ENCODE assay signal across 12 cellular contexts in the genomic region with DNA sequence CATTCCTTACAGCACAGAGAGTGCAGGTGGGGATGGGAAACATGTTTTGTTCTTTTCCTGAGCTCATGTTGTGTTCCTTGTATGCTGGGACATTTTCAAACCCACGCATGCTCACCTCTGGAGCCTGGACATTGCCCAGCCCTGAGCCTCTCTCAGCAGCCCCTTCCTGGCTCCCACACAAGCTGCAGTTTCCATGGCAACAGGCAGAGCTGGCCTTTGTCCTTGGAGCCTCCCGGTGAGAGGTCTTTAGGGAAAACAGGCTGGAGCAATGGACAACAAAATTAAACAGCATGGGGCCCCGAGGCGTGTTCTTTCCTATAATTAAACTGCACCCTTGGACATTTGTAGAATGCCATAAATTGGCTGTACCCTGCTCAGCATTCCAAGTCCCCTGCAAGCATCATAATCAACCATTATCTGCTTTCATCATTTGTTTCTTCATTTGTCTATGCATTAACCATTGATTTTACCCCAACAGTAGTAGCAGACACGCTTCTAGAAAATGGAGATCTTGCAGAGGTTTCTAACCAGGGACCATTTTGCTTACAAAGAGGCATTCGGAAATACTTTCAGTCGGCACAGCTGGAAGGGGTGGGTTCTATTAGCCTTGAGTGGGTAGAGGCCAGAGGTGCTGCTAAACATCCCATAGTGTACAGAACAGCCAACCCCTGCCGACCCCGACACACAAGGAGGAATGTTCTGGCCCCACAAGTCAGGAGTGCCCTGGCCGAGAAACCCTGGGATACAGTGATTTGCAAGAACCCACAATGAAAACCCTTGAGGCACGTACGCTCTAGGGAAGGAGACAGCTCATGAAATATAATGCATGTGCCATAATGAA.
"Had no signal": no experiment of that assay in that cellular context is flagged by ENCODE, and none has a peak within 500 bp of the region (broad histone marks: within the 10 kb centered on the region; RNA-seq: fewer than 3 reads in every experiment).

No MANE protein-coding gene starts in this region.

- H3K27ac Mint-ChIP-seq: mesothelial cell of epicardium; neural progenitor cell; stimulated activated naive B cell treated with anti-CD40 and anti-IgM and Interleukin-4, amounts not matched to agents 10 μg/mL and 1 μg/mL and 100 μg/mL, for 72 hours had no signal

- DNase-seq: activated CD4-positive, alpha-beta T cell treated with anti-CD3 and anti-CD28 coated beads, Interleukin-2, amount 50 U/mL, for 1 hour; activated naive CD4-positive, alpha-beta T cell; activated T-cell treated with anti-CD3 and anti-CD28 coated beads for 4 hours; aorta; heart left ventricle; left cardiac atrium; lower lobe of right lung; pancreas; stimulated activated naive B cell treated with anti-CD40 and anti-IgM and Interleukin-4, amounts not matched to agents 10 μg/mL and 1 μg/mL and 100 μg/mL, for 72 hours; tibial artery had no signal

- H3K4me1 Mint-ChIP-seq: mesothelial cell of epicardium; neural progenitor cell; stimulated activated naive B cell treated with anti-CD40 and anti-IgM and Interleukin-4, amounts not matched to agents 10 μg/mL and 1 μg/mL and 100 μg/mL, for 72 hours had no signal

- H3K4me3 Mint-ChIP-seq: mesothelial cell of epicardium; neural progenitor cell; stimulated activated naive B cell treated with anti-CD40 and anti-IgM and Interleukin-4, amounts not matched to agents 10 μg/mL and 1 μg/mL and 100 μg/mL, for 72 hours had no signal

- H3K36me3 Mint-ChIP-seq: neural progenitor cell; stimulated activated naive B cell treated with anti-CD40 and anti-IgM and Interleukin-4, amounts not matched to agents 10 μg/mL and 1 μg/mL and 100 μg/mL, for 72 hours had no signal
